In the genomic region with DNA sequence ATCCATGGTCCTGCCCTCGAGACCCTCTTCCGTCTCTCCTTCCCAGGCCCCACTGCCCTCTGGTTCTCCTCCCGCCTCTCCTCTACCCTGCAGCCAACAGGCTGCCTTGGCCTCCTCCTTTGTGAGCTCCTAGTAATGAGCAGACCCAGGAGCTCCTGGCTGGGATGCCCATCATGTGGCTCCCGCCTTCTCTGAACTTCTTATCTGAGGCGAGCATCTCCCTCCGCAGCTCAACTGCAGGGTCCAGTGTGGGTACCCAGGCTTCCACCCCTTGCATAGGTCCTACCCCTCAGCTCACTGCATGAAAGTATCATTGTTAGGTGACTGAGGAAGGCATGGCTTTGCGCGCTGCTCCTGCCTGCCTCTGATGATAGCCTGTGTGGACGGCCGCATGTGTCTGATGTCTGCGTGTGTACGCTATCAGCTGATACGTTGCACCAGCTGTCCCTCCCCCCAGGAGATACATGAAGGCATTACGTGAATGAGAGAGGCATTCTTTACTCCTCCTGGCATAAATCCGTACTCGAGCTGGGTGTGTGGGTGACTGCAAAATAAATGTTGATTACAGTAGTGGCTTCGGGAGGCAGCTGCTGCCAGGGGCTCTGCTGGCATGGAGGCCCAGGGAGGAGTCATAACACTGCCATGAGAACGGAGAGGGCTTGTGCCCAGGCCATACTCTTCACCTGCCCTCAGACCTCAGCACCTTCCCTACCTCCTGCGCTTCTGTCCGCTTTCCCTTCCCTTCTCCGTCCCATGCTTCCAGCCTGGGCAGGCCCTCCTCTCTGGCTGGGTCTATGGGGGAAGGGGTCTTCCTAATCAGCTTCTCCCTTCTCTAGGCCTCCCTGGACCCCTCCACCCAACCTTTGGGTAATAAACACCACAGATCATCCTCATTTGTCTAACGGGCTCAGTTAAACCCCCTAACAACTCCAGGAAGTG, we compare ENCODE assay signal across 1 cellular context.
TF ChIP-seq lines count a peak whose summit lies in the region.

No MANE protein-coding gene starts in this region.

TF ChIP-seq in IMR-90, 13 proteins besides CTCF, POLR2A, EP300 and RAD21:
- TF ChIP-seq RFX5 (IDR thresholded peaks at IDR 0.05; ENCODE audit: low read depth, low read length) (no peak), RCOR1 (IDR thresholded peaks at IDR 0.05; ENCODE audit: insufficient replicate concordance, low read length) (no peak), CEBPB (IDR thresholded peaks at IDR 0.05; ENCODE audit: low read depth, low read length) (no peak), MAFK (IDR thresholded peaks at IDR 0.05; ENCODE audit: low read depth, low read length) (no peak), CHD1 (IDR thresholded peaks at IDR 0.05; ENCODE audit: low read depth, low read length) (no peak), BHLHE40 (IDR thresholded peaks at IDR 0.05; ENCODE audit: low read depth, low read length) (no peak), SMC3 (IDR thresholded peaks at IDR 0.05; ENCODE audit: low read depth, low read length) (no peak), MXI1 (IDR thresholded peaks at IDR 0.05; ENCODE audit: borderline replicate concordance, low read depth, low read length) (no peak), FOS (IDR thresholded peaks at IDR 0.05; ENCODE audit: low read depth, low read length) (no peak)
- TF ChIP-seq, protein P1, sequence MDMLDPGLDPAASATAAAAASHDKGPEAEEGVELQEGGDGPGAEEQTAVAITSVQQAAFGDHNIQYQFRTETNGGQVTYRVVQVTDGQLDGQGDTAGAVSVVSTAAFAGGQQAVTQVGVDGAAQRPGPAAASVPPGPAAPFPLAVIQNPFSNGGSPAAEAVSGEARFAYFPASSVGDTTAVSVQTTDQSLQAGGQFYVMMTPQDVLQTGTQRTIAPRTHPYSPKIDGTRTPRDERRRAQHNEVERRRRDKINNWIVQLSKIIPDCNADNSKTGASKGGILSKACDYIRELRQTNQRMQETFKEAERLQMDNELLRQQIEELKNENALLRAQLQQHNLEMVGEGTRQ (IDR thresholded peaks at IDR 0.05; ENCODE audit: low read depth, low read length) = no peak
- TF ChIP-seq, protein P2, sequence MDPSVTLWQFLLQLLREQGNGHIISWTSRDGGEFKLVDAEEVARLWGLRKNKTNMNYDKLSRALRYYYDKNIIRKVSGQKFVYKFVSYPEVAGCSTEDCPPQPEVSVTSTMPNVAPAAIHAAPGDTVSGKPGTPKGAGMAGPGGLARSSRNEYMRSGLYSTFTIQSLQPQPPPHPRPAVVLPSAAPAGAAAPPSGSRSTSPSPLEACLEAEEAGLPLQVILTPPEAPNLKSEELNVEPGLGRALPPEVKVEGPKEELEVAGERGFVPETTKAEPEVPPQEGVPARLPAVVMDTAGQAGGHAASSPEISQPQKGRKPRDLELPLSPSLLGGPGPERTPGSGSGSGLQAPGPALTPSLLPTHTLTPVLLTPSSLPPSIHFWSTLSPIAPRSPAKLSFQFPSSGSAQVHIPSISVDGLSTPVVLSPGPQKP (IDR thresholded peaks at IDR 0.05; ENCODE audit: borderline replicate concordance, low read depth, low read length) = no peak
